ENCODE assay signal across 2 cellular contexts in the genomic region with DNA sequence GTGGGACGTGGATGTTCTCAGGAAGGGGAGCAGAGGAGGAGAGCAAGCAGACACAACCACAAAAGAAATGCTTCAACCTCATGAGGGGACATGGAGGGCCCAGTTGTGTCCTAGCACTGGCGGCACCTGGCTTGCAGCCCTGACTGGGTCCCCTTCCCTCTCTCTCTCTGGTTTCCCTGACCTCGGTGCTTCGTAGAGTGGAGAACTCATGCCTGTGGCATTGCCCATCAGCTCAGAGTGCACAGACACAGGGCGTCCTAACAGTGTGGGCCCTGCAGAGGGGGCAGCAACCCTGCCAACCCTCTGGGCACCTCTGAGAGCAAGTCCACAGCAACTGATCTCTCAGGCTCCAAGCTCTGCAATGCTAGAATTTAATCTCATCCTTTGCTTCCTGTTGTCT.
TF ChIP-seq lines count a peak whose summit lies in the region.

No MANE protein-coding gene starts in this region.

TF ChIP-seq in SK-N-SH, 30 proteins besides CTCF, POLR2A, EP300 and RAD21 (continued from another document):
- TF ChIP-seq, protein P1, sequence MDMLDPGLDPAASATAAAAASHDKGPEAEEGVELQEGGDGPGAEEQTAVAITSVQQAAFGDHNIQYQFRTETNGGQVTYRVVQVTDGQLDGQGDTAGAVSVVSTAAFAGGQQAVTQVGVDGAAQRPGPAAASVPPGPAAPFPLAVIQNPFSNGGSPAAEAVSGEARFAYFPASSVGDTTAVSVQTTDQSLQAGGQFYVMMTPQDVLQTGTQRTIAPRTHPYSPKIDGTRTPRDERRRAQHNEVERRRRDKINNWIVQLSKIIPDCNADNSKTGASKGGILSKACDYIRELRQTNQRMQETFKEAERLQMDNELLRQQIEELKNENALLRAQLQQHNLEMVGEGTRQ (IDR thresholded peaks at IDR 0.05; ENCODE audit: borderline replicate concordance, low read depth, low read length), result no peak

TF ChIP-seq in SK-N-SH treated with all-trans-retinoic acid at 6 μM for 48 hours, 23 proteins besides CTCF, POLR2A, EP300 and RAD21 (continued from another document):
- TF ChIP-seq, protein P2, sequence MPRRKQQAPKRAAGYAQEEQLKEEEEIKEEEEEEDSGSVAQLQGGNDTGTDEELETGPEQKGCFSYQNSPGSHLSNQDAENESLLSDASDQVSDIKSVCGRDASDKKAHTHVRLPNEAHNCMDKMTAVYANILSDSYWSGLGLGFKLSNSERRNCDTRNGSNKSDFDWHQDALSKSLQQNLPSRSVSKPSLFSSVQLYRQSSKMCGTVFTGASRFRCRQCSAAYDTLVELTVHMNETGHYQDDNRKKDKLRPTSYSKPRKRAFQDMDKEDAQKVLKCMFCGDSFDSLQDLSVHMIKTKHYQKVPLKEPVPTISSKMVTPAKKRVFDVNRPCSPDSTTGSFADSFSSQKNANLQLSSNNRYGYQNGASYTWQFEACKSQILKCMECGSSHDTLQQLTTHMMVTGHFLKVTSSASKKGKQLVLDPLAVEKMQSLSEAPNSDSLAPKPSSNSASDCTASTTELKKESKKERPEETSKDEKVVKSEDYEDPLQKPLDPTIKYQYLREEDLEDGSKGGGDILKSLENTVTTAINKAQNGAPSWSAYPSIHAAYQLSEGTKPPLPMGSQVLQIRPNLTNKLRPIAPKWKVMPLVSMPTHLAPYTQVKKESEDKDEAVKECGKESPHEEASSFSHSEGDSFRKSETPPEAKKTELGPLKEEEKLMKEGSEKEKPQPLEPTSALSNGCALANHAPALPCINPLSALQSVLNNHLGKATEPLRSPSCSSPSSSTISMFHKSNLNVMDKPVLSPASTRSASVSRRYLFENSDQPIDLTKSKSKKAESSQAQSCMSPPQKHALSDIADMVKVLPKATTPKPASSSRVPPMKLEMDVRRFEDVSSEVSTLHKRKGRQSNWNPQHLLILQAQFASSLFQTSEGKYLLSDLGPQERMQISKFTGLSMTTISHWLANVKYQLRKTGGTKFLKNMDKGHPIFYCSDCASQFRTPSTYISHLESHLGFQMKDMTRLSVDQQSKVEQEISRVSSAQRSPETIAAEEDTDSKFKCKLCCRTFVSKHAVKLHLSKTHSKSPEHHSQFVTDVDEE (CRISPR knock-in tag; IDR thresholded peaks at IDR 0.05), result no peak
- TF ChIP-seq SNAI2 (CRISPR knock-in tag; IDR thresholded peaks at IDR 0.05) (no peak), ZNF8 (CRISPR knock-in tag; IDR thresholded peaks at IDR 0.05) (no peak), ISL1 (CRISPR knock-in tag; IDR thresholded peaks at IDR 0.05) (no peak)
- TF ChIP-seq, protein P3, sequence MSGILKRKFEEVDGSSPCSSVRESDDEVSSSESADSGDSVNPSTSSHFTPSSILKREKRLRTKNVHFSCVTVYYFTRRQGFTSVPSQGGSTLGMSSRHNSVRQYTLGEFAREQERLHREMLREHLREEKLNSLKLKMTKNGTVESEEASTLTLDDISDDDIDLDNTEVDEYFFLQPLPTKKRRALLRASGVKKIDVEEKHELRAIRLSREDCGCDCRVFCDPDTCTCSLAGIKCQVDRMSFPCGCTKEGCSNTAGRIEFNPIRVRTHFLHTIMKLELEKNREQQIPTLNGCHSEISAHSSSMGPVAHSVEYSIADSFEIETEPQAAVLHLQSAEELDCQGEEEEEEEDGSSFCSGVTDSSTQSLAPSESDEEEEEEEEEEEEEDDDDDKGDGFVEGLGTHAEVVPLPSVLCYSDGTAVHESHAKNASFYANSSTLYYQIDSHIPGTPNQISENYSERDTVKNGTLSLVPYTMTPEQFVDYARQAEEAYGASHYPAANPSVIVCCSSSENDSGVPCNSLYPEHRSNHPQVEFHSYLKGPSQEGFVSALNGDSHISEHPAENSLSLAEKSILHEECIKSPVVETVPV (CRISPR knock-in tag; IDR thresholded peaks at IDR 0.05), result no peak
